17 cellular contexts compared by ENCODE assay signal in genomic region chr13:79870123-79870522, GRCh38.
A peak's percentile ranks its signal among the peaks of the same experiment; 100 is the strongest.
DNase-seq lines count a peak whose midpoint lies in the region; ATAC-seq and TF ChIP-seq lines count a peak whose summit lies in the region.
"Had no signal": no experiment of that assay in that cellular context is flagged by ENCODE, and none has a peak within 500 bp of the region (broad histone marks: within the 10 kb centered on the region; RNA-seq: fewer than 3 reads in every experiment).

No MANE protein-coding gene starts in this region.

- TF ChIP-seq CTCF in astrocyte of the spinal cord (IDR thresholded peaks at IDR 0.05; ENCODE audit: low read depth, low read length) = no peak
- TF ChIP-seq CTCF in hepatocyte (IDR thresholded peaks at IDR 0.05; ENCODE audit: poor library complexity) = no peak
- TF ChIP-seq CTCF in progenitor cell of endocrine pancreas (IDR thresholded peaks at IDR 0.05; ENCODE audit: unreplicated experiment) = no peak
- no peak for TF ChIP-seq CTCF in vagina (IDR thresholded peaks at IDR 0.05)

- H3K27me3 ChIP-seq in hepatocyte = no peaks in the 10 kb centered on the region
- no peaks in the 10 kb centered on the region for H3K27me3 ChIP-seq in vagina

- DNase-seq in HEK293T (ENCODE audit: extremely low spot score) (peak; percentile 38), astrocyte of the spinal cord (ENCODE audit: low read depth, low spot score) (peak; percentile 36), hepatocyte (ENCODE audit: low spot score) (no peak), progenitor cell of endocrine pancreas (ENCODE audit: low spot score, unreplicated experiment) (no peak), vagina (ENCODE audit: extremely low spot score in 2 of 2) (no peak)
- DNase-seq: activated CD8-positive, alpha-beta T cell treated with anti-CD3 and anti-CD28 coated beads, Interleukin-2, amount 10 ng/mL, durations not matched to agents 7 days and 5 days; activated effector memory CD4-positive, alpha-beta T cell treated with anti-CD3 and anti-CD28 coated beads, Interleukin-2, amount 50 U/mL, for 16 hours; effector memory CD8-positive, alpha-beta T cell; GF-D8; head of caudate nucleus; NCI-H1417; stimulated activated naive CD8-positive, alpha-beta T cell treated with anti-CD3 and anti-CD28 coated beads, Interleukin-15, Interleukin-2, amounts not matched to agents 100 U/mL and 50 U/mL, for 24 hours had no signal

- H3K27ac Mint-ChIP-seq in progenitor cell of endocrine pancreas = peak overlapping the region; percentile 93
- H3K27ac Mint-ChIP-seq: activated CD8-positive, alpha-beta T cell treated with anti-CD3 and anti-CD28 coated beads, Interleukin-2, amount 10 ng/mL, durations not matched to agents 7 days and 5 days; effector memory CD8-positive, alpha-beta T cell; natural killer cell treated with Interleukin-12 subunit alpha and Interleukin-12 subunit beta and Interleukin-15 and Interleukin-18, amount 100 ng/mL, for 72 hours had no signal

- CTCF ChIA-PET in HEK293T (lab: Yijun Ruan, JAX) = no interaction called here

- H3K4me3 ChIP-seq in astrocyte of the spinal cord (ENCODE audit: low read depth, low read length) (no peak overlapping the region), hepatocyte (no peak overlapping the region), vagina (no peak overlapping the region)
- H3K4me3 ChIP-seq: HAP-1 had no signal

- H3K4me1 ChIP-seq in hepatocyte (ENCODE audit: insufficient read depth) = peaks cover 4% of the 10 kb centered on the region
- no peaks in the 10 kb centered on the region for H3K4me1 ChIP-seq in vagina

- TF ChIP-seq POLR2A in vagina (IDR thresholded peaks at IDR 0.05) = no peak

- H3K4me2 ChIP-seq in hepatocyte = no peak overlapping the region

- H3K36me3 ChIP-seq in hepatocyte (replicated peaks; ENCODE audit: insufficient read depth, low read depth) = no peaks in the 10 kb centered on the region
- H3K36me3 ChIP-seq in vagina = no peaks in the 10 kb centered on the region
- H3K36me3 ChIP-seq: HAP-1 had no signal

- H2AFZ ChIP-seq in hepatocyte = peak overlapping the region; percentile 10

- no peaks in the 10 kb centered on the region for H3K27me3 Mint-ChIP-seq in progenitor cell of endocrine pancreas
- H3K27me3 Mint-ChIP-seq: effector memory CD8-positive, alpha-beta T cell; natural killer cell treated with Interleukin-12 subunit alpha and Interleukin-12 subunit beta and Interleukin-15 and Interleukin-18, amount 100 ng/mL, for 72 hours had no signal

- POLR2A ChIA-PET in HEK293T (lab: Yijun Ruan, JAX) = interaction anchor here (0.8 kb wide), 1 partner anchor 471 kb away, joined by 3 read pairs; the partner anchor contains the start of gene SPRY2

- intact Hi-C loops in vagina (cut with DNase I) = no loop called here

- in situ Hi-C loops in astrocyte of the spinal cord (cut with HindIII; ENCODE audit: low sequenced_read_pairs) = no loop called here

- H3K9me3 ChIP-seq in hepatocyte (ENCODE audit: low read depth) (no peaks in the 10 kb centered on the region), vagina (no peaks in the 10 kb centered on the region)
- H3K9me3 ChIP-seq: HAP-1 had no signal

- no peaks in the 10 kb centered on the region for H3K79me2 ChIP-seq in hepatocyte

- no peak for ATAC-seq in HG03342 (IDR thresholded peaks at IDR 0.05; ENCODE audit: unreplicated experiment)
- no peak for ATAC-seq in GM18907 (IDR thresholded peaks at IDR 0.05; ENCODE audit: unreplicated experiment)
- ATAC-seq: activated CD8-positive, alpha-beta T cell treated with anti-CD3 and anti-CD28 coated beads, Interleukin-2, amount 10 ng/mL, durations not matched to agents 7 days and 5 days; effector memory CD8-positive, alpha-beta T cell; natural killer cell treated with Interleukin-12 subunit alpha and Interleukin-12 subunit beta and Interleukin-15 and Interleukin-18, amount 100 ng/mL, for 72 hours; stimulated activated naive CD8-positive, alpha-beta T cell treated with anti-CD3 and anti-CD28 coated beads, Interleukin-15, Interleukin-2, amounts not matched to agents 100 U/mL and 50 U/mL, for 24 hours had no signal

- H3K36me3 Mint-ChIP-seq in progenitor cell of endocrine pancreas (ENCODE audit: insufficient read depth) = no peaks in the 10 kb centered on the region
- H3K36me3 Mint-ChIP-seq: natural killer cell treated with Interleukin-12 subunit alpha and Interleukin-12 subunit beta and Interleukin-15 and Interleukin-18, amount 100 ng/mL, for 72 hours had no signal

- H3K9me3 Mint-ChIP-seq in progenitor cell of endocrine pancreas (ENCODE audit: low read depth) = no peaks in the 10 kb centered on the region
- H3K9me3 Mint-ChIP-seq: natural killer cell treated with Interleukin-12 subunit alpha and Interleukin-12 subunit beta and Interleukin-15 and Interleukin-18, amount 100 ng/mL, for 72 hours had no signal

- no peaks in the 10 kb centered on the region for H4K20me1 ChIP-seq in hepatocyte (ENCODE audit: insufficient read depth, poor library complexity, severe bottlenecking)

- H3K4me1 Mint-ChIP-seq in progenitor cell of endocrine pancreas (ENCODE audit: low read depth) = peaks cover 40% of the 10 kb centered on the region

- H3K27ac ChIP-seq in hepatocyte = peak overlapping the region; percentile 38
- no peak overlapping the region for H3K27ac ChIP-seq in vagina

- H3K4me3 Mint-ChIP-seq in progenitor cell of endocrine pancreas (ENCODE audit: low read depth) = peak overlapping the region; percentile 14
- H3K4me3 Mint-ChIP-seq: activated CD8-positive, alpha-beta T cell treated with anti-CD3 and anti-CD28 coated beads, Interleukin-2, amount 10 ng/mL, durations not matched to agents 7 days and 5 days; CD14-positive monocyte; effector memory CD8-positive, alpha-beta T cell; natural killer cell treated with Interleukin-12 subunit alpha and Interleukin-12 subunit beta and Interleukin-15 and Interleukin-18, amount 100 ng/mL, for 72 hours had no signal

- no peaks in the 10 kb centered on the region for H3K9me2 ChIP-seq in hepatocyte (replicated peaks; ENCODE audit: insufficient read depth)

TF ChIP-seq in HEK293T, 16 proteins besides CTCF, POLR2A, EP300 and RAD21:
- TF ChIP-seq L3MBTL2 (conservative IDR thresholded peaks at IDR 0.05) (no peak), PKNOX1 (IDR thresholded peaks at IDR 0.05) (no peak), LEF1 (IDR thresholded peaks at IDR 0.05; ENCODE audit: borderline replicate concordance) (no peak), ELF4 (IDR thresholded peaks at IDR 0.05) (no peak), FOXA1 (IDR thresholded peaks at IDR 0.05) (no peak), SP1 (IDR thresholded peaks at IDR 0.05) (no peak), FOXK2 (IDR thresholded peaks at IDR 0.05) (no peak), BHLHE40 (IDR thresholded peaks at IDR 0.05; ENCODE audit: borderline replicate concordance) (no peak), CTBP1 (IDR thresholded peaks at IDR 0.05; ENCODE audit: borderline replicate concordance) (no peak), FOXM1 (IDR thresholded peaks at IDR 0.05; ENCODE audit: borderline replicate concordance) (no peak), SUZ12 (IDR thresholded peaks at IDR 0.05) (no peak), ARNT (IDR thresholded peaks at IDR 0.05) (no peak), TARDBP (IDR thresholded peaks at IDR 0.05) (no peak), HDGF (IDR thresholded peaks at IDR 0.05; ENCODE audit: borderline replicate concordance) (no peak), NFRKB (IDR thresholded peaks at IDR 0.05) (no peak), ZNF384 (IDR thresholded peaks at IDR 0.05) (no peak)

Comparison
In these comparisons a context has a peak if more than half of its experiments do, and no peak if none do; other contexts are left out.
1. DNase-seq: peak in HEK293T (single experiment) and astrocyte of the spinal cord (single experiment); none in hepatocyte (single experiment), progenitor cell of endocrine pancreas (single experiment) and vagina (0 of 2).